ENCODE assay signal across 9 cellular contexts in the genomic region with DNA sequence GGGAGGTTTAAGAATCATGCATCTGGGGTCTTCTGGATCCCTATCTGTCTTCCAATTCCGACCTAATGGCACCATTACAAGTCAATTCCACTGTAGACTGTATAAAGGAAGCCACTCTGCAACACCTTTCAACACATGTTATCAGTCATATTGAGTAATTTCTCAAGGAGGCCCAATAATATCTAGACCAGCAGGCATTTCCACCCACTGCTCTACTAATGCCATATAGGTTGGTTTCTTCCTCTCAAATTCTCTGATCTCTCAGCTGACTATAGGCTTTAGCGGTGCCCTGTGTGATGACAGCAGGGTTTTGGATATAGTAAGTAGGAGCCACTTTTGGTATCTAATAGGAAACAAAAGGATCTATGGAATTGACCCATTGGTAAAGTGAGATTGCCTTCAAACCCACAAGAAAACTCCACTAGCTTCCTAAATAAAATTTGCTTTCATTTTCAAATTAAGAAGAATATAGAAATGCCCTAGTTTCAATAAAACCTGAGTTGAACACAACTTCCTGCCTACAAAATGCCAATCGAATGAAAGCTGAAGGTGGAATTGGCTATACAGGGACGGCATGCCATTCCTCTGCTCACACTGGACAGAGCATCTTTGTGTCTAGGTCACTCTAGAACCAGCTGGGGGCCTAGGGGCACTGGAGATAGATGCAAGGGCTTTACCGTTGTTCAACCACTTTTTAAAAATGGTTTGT. TPM values are rescaled to one million over a fixed set of nuclear protein-coding genes. Genes with fewer than 3 reads are reported as not detected.
DNase-seq lines count a peak whose midpoint lies in the region; ATAC-seq, FAIRE-seq and TF ChIP-seq lines count a peak whose summit lies in the region.
"Had no signal": no experiment of that assay in that cellular context is flagged by ENCODE, and none has a peak within 500 bp of the region (broad histone marks: within the 10 kb centered on the region; RNA-seq: fewer than 3 reads in every experiment).

No MANE protein-coding gene starts in this region.

- no peaks in the 10 kb centered on the region for H3K27me3 ChIP-seq in liver (ENCODE audit: control insufficient read depth in 4 of 4, insufficient read depth in 4 of 4, low read length in 3 of 4)
- no peaks in the 10 kb centered on the region for H3K27me3 ChIP-seq in thyroid gland

- H3K9me3 Mint-ChIP-seq in activated T-cell treated with anti-CD3 and anti-CD28 coated beads, Interleukin-2, amount 50 U/mL, for 24 hours: peaks cover 2% of the 10 kb centered on the region
- peaks cover 3% of the 10 kb centered on the region for H3K9me3 Mint-ChIP-seq in activated CD8-positive, alpha-beta T cell treated with anti-CD3 and anti-CD28 coated beads, Interleukin-2, amount 10 ng/mL, durations not matched to agents 7 days and 5 days (ENCODE audit: insufficient read depth)

- FAIRE-seq in urothelium cell line (lab: Jason Lieb, UNC): no peak

- H3K4me1 Mint-ChIP-seq in activated T-cell treated with anti-CD3 and anti-CD28 coated beads, Interleukin-2, amount 50 U/mL, for 24 hours (ENCODE audit: low read depth): peaks cover 60% of the 10 kb centered on the region
- H3K4me1 Mint-ChIP-seq in activated CD8-positive, alpha-beta T cell treated with anti-CD3 and anti-CD28 coated beads, Interleukin-2, amount 10 ng/mL, durations not matched to agents 7 days and 5 days (ENCODE audit: low read depth): peaks cover 45% of the 10 kb centered on the region

- CTCF ChIA-PET in activated CD8-positive, alpha-beta T cell treated with anti-CD3 and anti-CD28 coated beads, Interleukin-2, amount 10 ng/mL, durations not matched to agents 7 days and 5 days (lab: Charles Lee): interaction anchor here (0.6 to 6.9 kb wide), 17 partner anchors 8 to 359 kb away, joined by 3 to 52 read pairs (median 5); a partner anchor contains a TSS

- no peak for TF ChIP-seq POLR2A in thyroid gland (IDR thresholded peaks at IDR 0.05)

- H3K4me1 ChIP-seq in liver (ENCODE audit: control insufficient read depth in 4 of 4, insufficient read depth in 4 of 4, low read length in 3 of 4): peaks cover 0 to 8% (median 0%) of the 10 kb centered on the region in 4 donors
- H3K4me1 ChIP-seq in thyroid gland: peaks cover 0 to 16% of the 10 kb centered on the region in 2 donors

- H3K4me3 Mint-ChIP-seq in activated T-cell treated with anti-CD3 and anti-CD28 coated beads, Interleukin-2, amount 50 U/mL, for 24 hours: peak overlapping the region; percentile 76
- H3K4me3 Mint-ChIP-seq in activated CD8-positive, alpha-beta T cell treated with anti-CD3 and anti-CD28 coated beads, Interleukin-2, amount 10 ng/mL, durations not matched to agents 7 days and 5 days: peak overlapping the region; percentile 75

- H3K4me3 ChIP-seq in liver (ENCODE audit: low read depth in 1 of 3, low read length in 3 of 3): no peak overlapping the region
- H3K4me3 ChIP-seq in thyroid gland (replicated peaks in 1 of 3): no peak overlapping the region
- H3K4me3 ChIP-seq: HAP-1 had no signal

- 74% methylated on average over 5 of the region's 5 CpGs for whole genome bisulfite sequencing in liver
- 63 to 70% methylated on average over 5 of the region's 5 CpGs for WGBS in thyroid gland, 2 donors

- TF ChIP-seq RAD21 in liver (IDR thresholded peaks at IDR 0.05): no peak

- peak; percentile 67 for ATAC-seq in activated CD8-positive, alpha-beta T cell treated with anti-CD3 and anti-CD28 coated beads, Interleukin-2, amount 10 ng/mL, durations not matched to agents 7 days and 5 days
- no peak for ATAC-seq in GM19397 (IDR thresholded peaks at IDR 0.05; ENCODE audit: unreplicated experiment)
- no peak for ATAC-seq in HG03108 (IDR thresholded peaks at IDR 0.05; ENCODE audit: unreplicated experiment)

- H3K27me3 Mint-ChIP-seq in activated T-cell treated with anti-CD3 and anti-CD28 coated beads, Interleukin-2, amount 50 U/mL, for 24 hours: no peaks in the 10 kb centered on the region
- H3K27me3 Mint-ChIP-seq in activated CD8-positive, alpha-beta T cell treated with anti-CD3 and anti-CD28 coated beads, Interleukin-2, amount 10 ng/mL, durations not matched to agents 7 days and 5 days (ENCODE audit: low read depth): no peaks in the 10 kb centered on the region

- peak overlapping the region; percentile 93 for H3K27ac Mint-ChIP-seq in activated T-cell treated with anti-CD3 and anti-CD28 coated beads, Interleukin-2, amount 50 U/mL, for 24 hours
- H3K27ac Mint-ChIP-seq in activated CD8-positive, alpha-beta T cell treated with anti-CD3 and anti-CD28 coated beads, Interleukin-2, amount 10 ng/mL, durations not matched to agents 7 days and 5 days: peak overlapping the region; percentile 93

- no peak for DNase-seq in activated T-cell treated with anti-CD3 and anti-CD28 coated beads, Interleukin-2, amount 50 U/mL, for 24 hours
- DNase-seq in activated T-cell treated with anti-CD3 and anti-CD28 coated beads for 4 hours (no peak), thyroid gland (no peak), urothelium cell line (ENCODE audit: low spot score) (no peak)
- DNase-seq in activated CD8-positive, alpha-beta T cell treated with anti-CD3 and anti-CD28 coated beads, Interleukin-2, amount 10 ng/mL, durations not matched to agents 7 days and 5 days: no peak

- TF ChIP-seq CTCF in liver (IDR thresholded peaks at IDR 0.05; ENCODE audit: low read depth, low read length, missing input control): no peak
- no peak for TF ChIP-seq CTCF in thyroid gland (IDR thresholded peaks at IDR 0.05)

- intact Hi-C loops in thyroid gland (cut with DNase I): no loop called here

- POLR2A ChIA-PET in activated CD8-positive, alpha-beta T cell treated with anti-CD3 and anti-CD28 coated beads, Interleukin-2, amount 10 ng/mL, durations not matched to agents 7 days and 5 days (lab: Charles Lee): interaction anchor here (0.5 to 2.8 kb wide), 8 partner anchors 12 to 83 kb away, joined by 3 to 30 read pairs (median 5); a partner anchor contains a TSS

- H3K36me3 ChIP-seq in liver (ENCODE audit: control insufficient read depth in 4 of 4, insufficient read depth in 3 of 4, low read depth in 1 of 4, low read length in 3 of 4) (no peaks in the 10 kb centered on the region), thyroid gland (no peaks in the 10 kb centered on the region)
- H3K36me3 ChIP-seq: HAP-1 had no signal

- H3K9ac ChIP-seq in liver (ENCODE audit: low read depth in 1 of 2, low read length in 2 of 2): no peak overlapping the region

- H3K9me3 ChIP-seq in liver (ENCODE audit: control insufficient read depth in 4 of 4, low read length in 3 of 4) (no peaks in the 10 kb centered on the region), thyroid gland (no peaks in the 10 kb centered on the region)
- H3K9me3 ChIP-seq: HAP-1 had no signal

- H3K36me3 Mint-ChIP-seq in activated T-cell treated with anti-CD3 and anti-CD28 coated beads, Interleukin-2, amount 50 U/mL, for 24 hours (ENCODE audit: low read depth): peaks cover 12% of the 10 kb centered on the region
- H3K36me3 Mint-ChIP-seq in activated CD8-positive, alpha-beta T cell treated with anti-CD3 and anti-CD28 coated beads, Interleukin-2, amount 10 ng/mL, durations not matched to agents 7 days and 5 days (ENCODE audit: low read depth): peaks cover 11% of the 10 kb centered on the region

- H3K27ac ChIP-seq in liver (ENCODE audit: low read depth in 1 of 2, low read length in 2 of 2) (peak overlapping the region; percentile 36 to 78), thyroid gland (peak overlapping the region; percentile 43 to 65 (median 52))

TF ChIP-seq in liver, 16 proteins besides CTCF, POLR2A, EP300 and RAD21:
- TF ChIP-seq HNF4G (IDR thresholded peaks at IDR 0.05) (no peak), NR2F2 (IDR thresholded peaks at IDR 0.05) (no peak), HNF4A (conservative IDR thresholded peaks at IDR 0.05) (no peak), FOXA2 (IDR thresholded peaks at IDR 0.05) (no peak), SP1 (IDR thresholded peaks at IDR 0.05) (no peak)
- TF ChIP-seq, protein P1, sequence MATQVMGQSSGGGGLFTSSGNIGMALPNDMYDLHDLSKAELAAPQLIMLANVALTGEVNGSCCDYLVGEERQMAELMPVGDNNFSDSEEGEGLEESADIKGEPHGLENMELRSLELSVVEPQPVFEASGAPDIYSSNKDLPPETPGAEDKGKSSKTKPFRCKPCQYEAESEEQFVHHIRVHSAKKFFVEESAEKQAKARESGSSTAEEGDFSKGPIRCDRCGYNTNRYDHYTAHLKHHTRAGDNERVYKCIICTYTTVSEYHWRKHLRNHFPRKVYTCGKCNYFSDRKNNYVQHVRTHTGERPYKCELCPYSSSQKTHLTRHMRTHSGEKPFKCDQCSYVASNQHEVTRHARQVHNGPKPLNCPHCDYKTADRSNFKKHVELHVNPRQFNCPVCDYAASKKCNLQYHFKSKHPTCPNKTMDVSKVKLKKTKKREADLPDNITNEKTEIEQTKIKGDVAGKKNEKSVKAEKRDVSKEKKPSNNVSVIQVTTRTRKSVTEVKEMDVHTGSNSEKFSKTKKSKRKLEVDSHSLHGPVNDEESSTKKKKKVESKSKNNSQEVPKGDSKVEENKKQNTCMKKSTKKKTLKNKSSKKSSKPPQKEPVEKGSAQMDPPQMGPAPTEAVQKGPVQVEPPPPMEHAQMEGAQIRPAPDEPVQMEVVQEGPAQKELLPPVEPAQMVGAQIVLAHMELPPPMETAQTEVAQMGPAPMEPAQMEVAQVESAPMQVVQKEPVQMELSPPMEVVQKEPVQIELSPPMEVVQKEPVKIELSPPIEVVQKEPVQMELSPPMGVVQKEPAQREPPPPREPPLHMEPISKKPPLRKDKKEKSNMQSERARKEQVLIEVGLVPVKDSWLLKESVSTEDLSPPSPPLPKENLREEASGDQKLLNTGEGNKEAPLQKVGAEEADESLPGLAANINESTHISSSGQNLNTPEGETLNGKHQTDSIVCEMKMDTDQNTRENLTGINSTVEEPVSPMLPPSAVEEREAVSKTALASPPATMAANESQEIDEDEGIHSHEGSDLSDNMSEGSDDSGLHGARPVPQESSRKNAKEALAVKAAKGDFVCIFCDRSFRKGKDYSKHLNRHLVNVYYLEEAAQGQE (IDR thresholded peaks at IDR 0.05): no peak
- TF ChIP-seq, protein P2, sequence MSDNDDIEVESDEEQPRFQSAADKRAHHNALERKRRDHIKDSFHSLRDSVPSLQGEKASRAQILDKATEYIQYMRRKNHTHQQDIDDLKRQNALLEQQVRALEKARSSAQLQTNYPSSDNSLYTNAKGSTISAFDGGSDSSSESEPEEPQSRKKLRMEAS (IDR thresholded peaks at IDR 0.05): no peak

RNA-seq across cellular contexts. Expression of a gene that starts 12.3 kb away (rescaled TPM):
- 100 to 1,000 TPM; 243 to 244 TPM for total RNA-seq in activated CD8-positive, alpha-beta T cell treated with anti-CD3 and anti-CD28 coated beads, Interleukin-2, amount 10 ng/mL, durations not matched to agents 7 days and 5 days
- total RNA-seq in liver (100 to 1,000 TPM; 114 to 167 TPM), thyroid gland (100 to 1,000 TPM; 550 to 716 (median 624) TPM)
- 100 to 1,000 TPM; 237 to 379 TPM for polyA plus RNA-seq in liver
